ENCODE assay signal across 24 cellular contexts in the genomic region with DNA sequence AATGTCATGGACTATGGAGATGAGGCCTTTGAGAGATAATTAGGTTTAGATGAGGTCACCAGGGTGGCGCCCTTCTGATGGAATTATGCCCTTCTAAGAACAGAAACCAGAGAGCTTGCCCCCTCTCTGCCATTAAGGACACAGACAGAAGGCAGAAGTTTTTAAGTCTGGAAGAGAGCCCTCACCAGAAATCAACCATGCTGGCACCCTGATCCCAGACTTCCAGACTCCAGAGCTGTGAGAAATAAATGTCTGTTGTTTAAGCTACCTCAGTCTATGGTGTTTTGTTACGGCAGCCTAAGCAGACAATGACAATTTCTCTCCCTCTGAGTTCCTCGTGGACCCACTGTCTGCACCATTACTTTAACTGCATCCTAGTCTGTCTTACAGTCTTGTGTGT.
"Had no signal": no experiment of that assay in that cellular context is flagged by ENCODE, and none has a peak within 500 bp of the region (broad histone marks: within the 10 kb centered on the region; RNA-seq: fewer than 3 reads in every experiment).

No MANE protein-coding gene starts in this region.

- H3K27me3 Mint-ChIP-seq: naive B cell had no signal

- ATAC-seq: foreskin keratinocyte, gastroesophageal sphincter, heart left ventricle, left cardiac atrium, left lung, left ventricle myocardium superior, lower lobe of right lung, mucosa of descending colon had no signal

- H3K79me2 ChIP-seq: hepatocyte had no signal

- DNase-seq: dermis blood vessel endothelial cell; effector CD4-positive, alpha-beta T cell; effector memory CD4-positive, alpha-beta T cell; foreskin keratinocyte; heart left ventricle; hypothalamus; immature natural killer cell; islet precursor cell; left cardiac atrium; left lung; left ventricle myocardium superior; lower lobe of right lung; mesenchymal stem cell; mucosa of descending colon; naive B cell had no signal

- H3K4me1 ChIP-seq: esophagus muscularis mucosa, foreskin keratinocyte, gastroesophageal sphincter, heart left ventricle, left lung, lower lobe of right lung had no signal

- H3K4me3 ChIP-seq: coronary artery, dorsolateral prefrontal cortex, esophagus muscularis mucosa, gastroesophageal sphincter, heart left ventricle, hepatocyte, left lung, lower lobe of right lung, mucosa of descending colon had no signal

- H3K9me3 ChIP-seq: esophagus muscularis mucosa, gastroesophageal sphincter, lower lobe of right lung, mucosa of descending colon had no signal

- FAIRE-seq: colon, endothelial cell of umbilical vein, frontal cortex had no signal

- H3K4me3 Mint-ChIP-seq: immature natural killer cell, mesothelial cell of epicardium, naive B cell had no signal

- H3K36me3 Mint-ChIP-seq: immature natural killer cell, naive B cell had no signal

- H3K4me2 ChIP-seq: hepatocyte had no signal

- H3K4me1 Mint-ChIP-seq: immature natural killer cell, mesothelial cell of epicardium, naive B cell had no signal

- H3K27ac ChIP-seq: coronary artery, esophagus muscularis mucosa, foreskin keratinocyte, gastroesophageal sphincter, heart left ventricle, hepatocyte, left lung, lower lobe of right lung had no signal

- H3K27me3 ChIP-seq: dorsolateral prefrontal cortex, esophagus muscularis mucosa, foreskin keratinocyte, gastroesophageal sphincter, heart left ventricle, hepatocyte, left lung had no signal

- H3K36me3 ChIP-seq: esophagus muscularis mucosa, gastroesophageal sphincter, heart left ventricle, left lung, lower lobe of right lung had no signal

- H3K27ac Mint-ChIP-seq: immature natural killer cell, mesothelial cell of epicardium, naive B cell had no signal

- H2AFZ ChIP-seq: hepatocyte had no signal
